In the genomic region with DNA sequence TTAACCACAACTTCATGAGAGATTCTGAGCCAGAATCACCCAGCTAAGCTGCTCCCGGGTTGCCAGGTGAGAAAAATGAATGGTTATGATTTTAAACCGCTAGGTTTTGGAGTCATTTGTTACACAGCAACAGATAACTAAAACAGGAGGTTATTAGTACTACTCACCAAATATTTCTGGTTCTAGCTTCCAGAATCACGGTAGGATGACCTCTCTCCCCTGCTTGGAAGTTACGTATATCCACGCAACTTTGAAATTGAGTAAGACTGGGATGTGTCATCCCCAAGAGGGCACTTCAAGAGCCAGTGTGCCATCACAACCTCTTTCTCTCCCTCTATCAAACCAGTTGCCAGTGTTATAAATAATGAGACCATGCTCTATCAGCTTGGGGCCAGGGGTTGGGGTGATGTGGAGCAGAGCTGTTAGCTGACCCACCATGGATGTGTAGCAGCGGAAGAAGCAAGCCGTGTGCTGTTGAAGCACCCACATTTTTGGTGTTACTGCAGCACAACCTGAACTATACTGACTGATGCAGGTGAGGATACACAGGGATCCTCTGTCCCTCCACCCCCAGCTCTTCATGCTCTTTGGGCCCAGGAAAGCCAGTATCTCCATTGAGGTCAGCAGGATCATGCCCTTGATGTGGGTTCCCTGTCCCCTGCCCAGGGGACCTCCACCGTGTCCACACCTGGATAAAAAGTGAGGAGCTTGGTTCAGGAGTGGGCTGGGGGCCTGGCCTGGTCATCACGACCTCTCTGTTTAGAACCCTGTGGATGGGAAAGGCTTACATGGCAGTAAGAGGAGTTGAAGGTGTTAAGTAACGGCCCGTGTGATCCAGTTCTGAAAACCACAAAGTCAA, we compare ENCODE assay signal across 22 cellular contexts. TPM values are rescaled to one million over a fixed set of nuclear protein-coding genes. Genes with fewer than 3 reads are reported as not detected.
DNase-seq lines count a peak whose midpoint lies in the region; ATAC-seq, FAIRE-seq and TF ChIP-seq lines count a peak whose summit lies in the region.
"Had no signal": no experiment of that assay in that cellular context is flagged by ENCODE, and none has a peak within 500 bp of the region (broad histone marks: within the 10 kb centered on the region; RNA-seq: fewer than 3 reads in every experiment).

No MANE protein-coding gene starts in this region.

- H3K23ac ChIP-seq in neuronal stem cell (ENCODE audit: low read depth, low read length, poor library complexity): no peak overlapping the region
- H3K23ac ChIP-seq in mesendoderm (ENCODE audit: low read length): no peak overlapping the region

- no peak overlapping the region for H3K56ac ChIP-seq in mesendoderm (ENCODE audit: low read length)

- no peak overlapping the region for H2AFZ ChIP-seq in K562 (ENCODE audit: low read depth, low read length)
- no peak overlapping the region for H2AFZ ChIP-seq in neuronal stem cell (ENCODE audit: low read length)

- no peak for TF ChIP-seq POLR2A in K562 (conservative IDR thresholded peaks at IDR 0.05)

- H4K5ac ChIP-seq in mesendoderm (ENCODE audit: low read length): no peak overlapping the region

- H2AK5ac ChIP-seq in neuronal stem cell (ENCODE audit: low read depth, low read length): no peak overlapping the region
- no peak overlapping the region for H2AK5ac ChIP-seq in mesendoderm (ENCODE audit: low read length)

- H3K4ac ChIP-seq in neuronal stem cell (ENCODE audit: low read length) (no peak overlapping the region), mesendoderm (ENCODE audit: low read depth, low read length) (no peak overlapping the region)

- FAIRE-seq in K562 (lab: Jason Lieb, UNC): no peak

- BruUV-seq in K562 (replicated peaks; lab: Mats Ljungman, UMichigan): no TSS peak

- no peak overlapping the region for H2BK12ac ChIP-seq in neuronal stem cell (ENCODE audit: low read length)

- H3K79me2 ChIP-seq in K562 (ENCODE audit: control insufficient read depth, insufficient read depth, low read length): no peaks in the 10 kb centered on the region
- H3K79me2 ChIP-seq in mesendoderm (ENCODE audit: control insufficient read depth, insufficient read depth, low read length): no peaks in the 10 kb centered on the region

- H4K8ac ChIP-seq in neuronal stem cell (ENCODE audit: low read depth, low read length): no peak overlapping the region
- no peak overlapping the region for H4K8ac ChIP-seq in mesendoderm (ENCODE audit: low read depth, low read length)

- peak; percentile 32 for DNase-seq in RWPE2 (ENCODE audit: low spot score)
- no peak for DNase-seq in K562 (ENCODE audit: extremely low read depth in 1 of 4, low spot score in 3 of 4)
- DNase-seq in substantia nigra (lab: John Stamatoyannopoulos, UW): no peak
- DNase-seq in neuronal stem cell (ENCODE audit: low spot score): no peak
- no peak for DNase-seq in mesendoderm
- DNase-seq in foreskin melanocyte: no peak
- DNase-seq: DMS79 treated with DMSO at 0.1 percent for 48 hours, H7, HFFc6, IMR-90, Karpas-422, MG63, NCI-H1048, NCI-H1436, NCI-H1930, NCI-H345, NCI-H524 treated with DMSO at 0.1 percent for 48 hours, PC-3 had no signal

- intact Hi-C loops in K562 (cut with micrococcal nuclease): no loop called here

- H3K4me2 ChIP-seq in K562 (ENCODE audit: insufficient read depth, low read length) (no peak overlapping the region), neuronal stem cell (ENCODE audit: insufficient read depth, low read length, poor library complexity, severe bottlenecking) (no peak overlapping the region), mesendoderm (ENCODE audit: low read length) (no peak overlapping the region)

- H2BK120ac ChIP-seq in neuronal stem cell (ENCODE audit: low read depth, low read length): no peak overlapping the region
- H2BK120ac ChIP-seq in mesendoderm (ENCODE audit: low read depth, low read length): no peak overlapping the region

- H2BK5ac ChIP-seq in neuronal stem cell (ENCODE audit: low read length): no peak overlapping the region
- H2BK5ac ChIP-seq in mesendoderm (ENCODE audit: low read length): no peak overlapping the region

- no peaks in the 10 kb centered on the region for H3K9me3 ChIP-seq in RWPE2 (ENCODE audit: severe bottlenecking)
- H3K9me3 ChIP-seq in K562 (replicated peaks; ENCODE audit: control insufficient read depth, insufficient read depth, low read depth, low read length): no peaks in the 10 kb centered on the region
- H3K9me3 ChIP-seq in neuronal stem cell (replicated peaks in 1 of 2; ENCODE audit: control insufficient read depth in 2 of 2, insufficient read depth in 1 of 2, low read depth in 1 of 2, low read length in 2 of 2): peaks cover 0 to 5% of the 10 kb centered on the region in 2 donors

- TF ChIP-seq EP300 in K562 (IDR thresholded peaks at IDR 0.05; ENCODE audit: low read length): no peak

- H3K36me3 ChIP-seq in RWPE2 (ENCODE audit: low read depth) (no peaks in the 10 kb centered on the region), K562 (ENCODE audit: control insufficient read depth, insufficient read depth, low read length) (no peaks in the 10 kb centered on the region), neuronal stem cell (replicated peaks in 1 of 2; ENCODE audit: control insufficient read depth in 2 of 2, insufficient read depth in 2 of 2, low read length in 2 of 2) (no peaks in the 10 kb centered on the region), mesendoderm (ENCODE audit: control insufficient read depth, insufficient read depth, low read length) (no peaks in the 10 kb centered on the region)
- H3K36me3 ChIP-seq: MG63, SJSA1 had no signal

- no peaks in the 10 kb centered on the region for H3K9me1 ChIP-seq in K562 (ENCODE audit: control insufficient read depth, insufficient read depth, low read length)

- no peak overlapping the region for H4K91ac ChIP-seq in neuronal stem cell (ENCODE audit: low read depth, low read length, poor library complexity)

- H3K9ac ChIP-seq in K562 (ENCODE audit: insufficient read depth in 1 of 2, low read depth in 2 of 2, low read length in 2 of 2) (no peak overlapping the region), neuronal stem cell (ENCODE audit: low read depth, low read length, poor library complexity) (no peak overlapping the region), mesendoderm (ENCODE audit: low read length) (no peak overlapping the region)

- H3K18ac ChIP-seq in neuronal stem cell (ENCODE audit: low read length): no peak overlapping the region
- no peak overlapping the region for H3K18ac ChIP-seq in mesendoderm (ENCODE audit: low read length)

- no peak for TF ChIP-seq RAD21 in K562 (CRISPR knock-in tag; conservative IDR thresholded peaks at IDR 0.05 in 1 of 2, IDR thresholded peaks at IDR 0.05 in 1 of 2)

- no peak overlapping the region for H3K27ac ChIP-seq in RWPE2 (ENCODE audit: poor library complexity, severe bottlenecking)
- H3K27ac ChIP-seq in K562 (ENCODE audit: extremely low read depth, low read depth, low read length): no peak overlapping the region
- peak overlapping the region; percentile 94 for H3K27ac ChIP-seq in layer of hippocampus (ENCODE audit: low read depth, low read length)
- H3K27ac ChIP-seq in substantia nigra (ENCODE audit: low read depth, low read length, poor library complexity, severe bottlenecking): peak overlapping the region; percentile 97
- H3K27ac ChIP-seq in neuronal stem cell (replicated peaks; ENCODE audit: low read length): no peak overlapping the region
- H3K27ac ChIP-seq in mesendoderm (ENCODE audit: low read depth, low read length): no peak overlapping the region
- H3K27ac ChIP-seq: HL-60, RWPE1, SJSA1 had no signal

- in situ Hi-C loops in K562 (cut with MboI): no loop called here

- no peak for TF ChIP-seq CTCF in RWPE2 (IDR thresholded peaks at IDR 0.05; ENCODE audit: poor library complexity, severe bottlenecking)
- no peak for TF ChIP-seq CTCF in K562 (IDR thresholded peaks at IDR 0.05 in 2 of 3, conservative IDR thresholded peaks at IDR 0.05 in 1 of 3; ENCODE audit: insufficient read depth in 2 of 3, low read depth in 1 of 3, low read length in 3 of 3)

- H4K20me1 ChIP-seq in K562 (replicated peaks; ENCODE audit: control insufficient read depth, insufficient read depth, low read length): no peaks in the 10 kb centered on the region

- H3K4me1 ChIP-seq in RWPE2 (ENCODE audit: insufficient read depth, poor library complexity, severe bottlenecking) (no peaks in the 10 kb centered on the region), K562 (replicated peaks in 1 of 2; ENCODE audit: control insufficient read depth in 2 of 2, insufficient read depth in 2 of 2, low read length in 2 of 2) (no peaks in the 10 kb centered on the region), neuronal stem cell (ENCODE audit: control insufficient read depth in 2 of 2, insufficient read depth in 1 of 2, low read depth in 1 of 2, low read length in 2 of 2) (no peaks in the 10 kb centered on the region), mesendoderm (ENCODE audit: control insufficient read depth, low read depth, low read length) (no peaks in the 10 kb centered on the region)

- no peaks in the 10 kb centered on the region for H3K27me3 ChIP-seq in RWPE2 (ENCODE audit: insufficient read depth, poor library complexity, severe bottlenecking)
- H3K27me3 ChIP-seq in K562 (ENCODE audit: control insufficient read depth in 2 of 2, insufficient read depth in 2 of 2, low read length in 2 of 2): peaks cover 9 to 44% of the 10 kb centered on the region in 2 experiments; a peak in 3 of 5 replicates
- H3K27me3 ChIP-seq in layer of hippocampus (ENCODE audit: control insufficient read depth, insufficient read depth, low read length): no peaks in the 10 kb centered on the region
- H3K27me3 ChIP-seq in neuronal stem cell (ENCODE audit: control insufficient read depth in 3 of 3, insufficient read depth in 3 of 3, low read depth in 1 of 3, low read length in 3 of 3): no peaks in the 10 kb centered on the region
- H3K27me3 ChIP-seq in mesendoderm (ENCODE audit: insufficient read depth, low read length, poor library complexity): no peaks in the 10 kb centered on the region
- H3K27me3 ChIP-seq: MG63, SJSA1 had no signal

- POLR2A ChIA-PET in K562 (lab: Yijun Ruan, JAX): interaction anchor here (0.8 kb wide), 1 partner anchor 258 kb away, joined by 4 read pairs; a partner anchor contains a TSS

- no peak overlapping the region for H3K14ac ChIP-seq in neuronal stem cell (ENCODE audit: low read length)

- ATAC-seq in RWPE2 (ENCODE audit: low read depth): no peak
- no peak for ATAC-seq in K562
- ATAC-seq: PC-3 had no signal

- no peak overlapping the region for H2BK15ac ChIP-seq in neuronal stem cell (ENCODE audit: low read length)
- H2BK15ac ChIP-seq in mesendoderm (replicated peaks; ENCODE audit: low read depth): no peak overlapping the region

- H3K4me3 ChIP-seq in RWPE2 (ENCODE audit: severe bottlenecking) (no peak overlapping the region), K562 (no peak overlapping the region), neuronal stem cell (ENCODE audit: low read length in 2 of 2) (no peak overlapping the region), mesendoderm (ENCODE audit: low read length) (no peak overlapping the region)
- H3K4me3 ChIP-seq: MG63, SJSA1 had no signal

- CTCF ChIA-PET in K562 (lab: Yijun Ruan, JAX; ENCODE audit: low intra/inter-chr PET ratio): no interaction called here

- 0% methylated on average over 11 of the region's 11 CpGs for WGBS in K562 (ENCODE audit: insufficient coverage, low coverage, missing lambda C conversion rate)
- no CpG with 5 or more reads among the region's 11 CpGs for WGBS in neuronal stem cell (ENCODE audit: extremely low coverage in 2 of 2, insufficient read length in 2 of 2, insufficient replicate concordance in 1 of 2), 2 donors
- no CpG with 5 or more reads among the region's 11 CpGs for WGBS in mesendoderm (ENCODE audit: extremely low coverage, insufficient coverage, low lambda C conversion rate)

- H3K79me1 ChIP-seq in neuronal stem cell (ENCODE audit: low read depth, low read length) (no peaks in the 10 kb centered on the region), mesendoderm (ENCODE audit: low read length) (no peaks in the 10 kb centered on the region)

RNA-seq across cellular contexts. Expression of a gene that starts 19.4 kb away (rescaled TPM):
- not detected in 2 replicates for total RNA-seq in K562 (2011; cell fraction: chromatin; rRNA removed; ENCODE audit: low replicate concordance)
- total RNA-seq in K562 (2011; cell fraction: nucleolus; rRNA removed): not detected in 2 replicates
- total RNA-seq in K562 (2011; cell fraction: nucleoplasm; rRNA removed): not detected in 2 replicates
- total RNA-seq in K562 (2014; rRNA removed) (not detected in 2 replicates), K562 (2014; rRNA removed; fragmentation: Illumina TruSeq; extraction: Trizol) (not detected in 2 replicates), K562 (2015; rRNA removed; fragmentation: Illumina TruSeq; extraction: Trizol) (not detected in 2 replicates), K562 (2021) (0.38 and 0.40 TPM in 2 replicates)
- polyA plus RNA-seq in K562 (2011; rRNA removed) (not detected in 2 replicates), K562 (2014; fragmentation: Illumina TruSeq; extraction: Trizol) (not detected in 2 replicates), K562 (2014; fragmentation: Nextera tagmentation; extraction: Ambion mirVana) (not detected), K562 (2014; rRNA removed) (not detected in 2 replicates)
- polyA plus RNA-seq in K562 (2011; cell fraction: cytosol; rRNA removed): not detected in 2 replicates
- not detected in 2 replicates for polyA plus RNA-seq in K562 (2011; cell fraction: nucleus; rRNA removed)
- polyA plus RNA-seq in K562 (2012): not detected in 2 replicates
- not detected in 2 replicates for polyA minus RNA-seq in K562 (2011; rRNA and poly(A)+ RNA removed)
- polyA minus RNA-seq in K562 (2011; cell fraction: cytosol; rRNA and poly(A)+ RNA removed): not detected in 2 replicates
- not detected in 2 replicates for polyA minus RNA-seq in K562 (2011; cell fraction: nucleus; rRNA and poly(A)+ RNA removed)
- 0.52 TPM for polyA plus RNA-seq in neuronal stem cell (2013, experiment 1 of 2)
- polyA plus RNA-seq in neuronal stem cell (2013, experiment 2 of 2): 0.64 TPM
- 3.6 TPM for polyA plus RNA-seq in mesendoderm (2013, experiment 1 of 2)
- polyA plus RNA-seq in mesendoderm (2013, experiment 2 of 2): 3.3 TPM

RNA-seq across cellular contexts. Expression of a gene that starts 59.0 kb away (rescaled TPM):
- total RNA-seq in K562 (2011; cell fraction: chromatin; rRNA removed; ENCODE audit: low replicate concordance): 0.28 and 1.9 TPM in 2 replicates
- total RNA-seq in K562 (2011; cell fraction: nucleolus; rRNA removed): 1.2 and 1.4 TPM in 2 replicates
- total RNA-seq in K562 (2011; cell fraction: nucleoplasm; rRNA removed): 0.23 and 0.44 TPM in 2 replicates
- total RNA-seq in K562 (2014; rRNA removed): 0.16 and 1.5 TPM in 2 replicates
- 0.03 and 0.11 TPM in 2 replicates for total RNA-seq in K562 (2014; rRNA removed; fragmentation: Illumina TruSeq; extraction: Trizol)
- total RNA-seq in K562 (2015; rRNA removed; fragmentation: Illumina TruSeq; extraction: Trizol): 0.04 and 0.11 TPM in 2 replicates
- total RNA-seq in K562 (2021): 0.25 and 0.49 TPM in 2 replicates
- polyA plus RNA-seq in K562 (2011; rRNA removed): 0.24 and 0.34 TPM in 2 replicates
- polyA plus RNA-seq in K562 (2011; cell fraction: cytosol; rRNA removed): 0.40 and 0.55 TPM in 2 replicates
- 0.47 and 1.5 TPM in 2 replicates for polyA plus RNA-seq in K562 (2011; cell fraction: nucleus; rRNA removed)
- 0.20 and 0.43 TPM in 2 replicates for polyA plus RNA-seq in K562 (2012)
- polyA plus RNA-seq in K562 (2014; fragmentation: Illumina TruSeq; extraction: Trizol): 0.06 and 0.09 TPM in 2 replicates
- polyA plus RNA-seq in K562 (2014; fragmentation: Nextera tagmentation; extraction: Ambion mirVana): under 1 TPM; 0.01 to 0.03 TPM
- polyA plus RNA-seq in K562 (2014; rRNA removed): 0.20 and 0.27 TPM in 2 replicates
- polyA minus RNA-seq in K562 (2011; rRNA and poly(A)+ RNA removed): 0.07 and 0.27 TPM in 2 replicates
- polyA minus RNA-seq in K562 (2011; cell fraction: cytosol; rRNA and poly(A)+ RNA removed): 0.82 TPM in 1 of 2 replicates, not detected in the other
- polyA minus RNA-seq in K562 (2011; cell fraction: nucleus; rRNA and poly(A)+ RNA removed): 0.27 and 2.0 TPM in 2 replicates
- 0.13 TPM for polyA plus RNA-seq in neuronal stem cell (2013, experiment 1 of 2)
- 0.08 TPM for polyA plus RNA-seq in neuronal stem cell (2013, experiment 2 of 2)
- 0.66 TPM for polyA plus RNA-seq in mesendoderm (2013, experiment 1 of 2)
- polyA plus RNA-seq in mesendoderm (2013, experiment 2 of 2): 0.57 TPM

Comparison
In these comparisons a context has a peak if more than half of its experiments do, and no peak if none do; other contexts are left out.
1. H3K27ac ChIP-seq: peak in layer of hippocampus (single experiment) and substantia nigra (single experiment); none in RWPE2 (single experiment), K562 (single experiment), neuronal stem cell (single experiment) and mesendoderm (single experiment).